Comparison of ENCODE assay signal across 11 cellular contexts in the genomic region with DNA sequence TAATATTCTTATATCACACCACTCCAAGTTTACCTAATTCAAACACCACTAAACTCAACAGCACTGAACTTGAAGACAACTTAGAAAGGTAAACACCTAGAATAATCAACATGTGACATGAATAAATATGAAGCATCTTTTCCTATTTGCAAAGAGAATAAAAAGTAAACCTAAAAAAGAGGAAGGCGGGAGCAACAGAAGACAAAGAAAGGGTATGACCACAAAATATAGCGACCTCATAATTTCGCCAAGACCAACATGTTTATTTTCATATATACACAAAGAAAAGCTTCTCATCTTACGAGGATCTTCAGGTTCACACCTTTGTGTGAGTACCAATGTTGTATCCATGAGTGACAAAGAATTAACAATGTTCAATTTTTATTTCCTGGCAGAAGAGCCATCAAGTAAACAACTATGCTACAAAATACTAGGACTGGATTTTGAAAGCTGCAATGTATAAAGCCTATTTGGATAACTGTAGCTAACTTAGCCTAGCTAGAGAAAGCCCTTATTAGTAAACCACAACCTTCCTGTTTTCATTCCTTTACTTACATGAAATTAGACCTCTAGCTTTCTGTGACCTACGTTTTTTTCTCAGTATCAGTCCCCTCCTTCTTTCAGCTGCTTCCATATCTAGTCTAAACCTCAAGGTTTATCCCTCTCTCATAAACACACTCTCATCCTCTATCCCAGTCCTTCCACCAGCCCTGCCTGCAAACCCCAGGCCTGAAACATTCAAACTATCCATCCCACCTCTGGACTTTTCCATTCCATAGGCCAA. TPM values are rescaled to one million over a fixed set of nuclear protein-coding genes. Genes with fewer than 3 reads are reported as not detected.
DNase-seq lines count a peak whose midpoint lies in the region; ATAC-seq, FAIRE-seq and TF ChIP-seq lines count a peak whose summit lies in the region.
"Had no signal": no experiment of that assay in that cellular context is flagged by ENCODE, and none has a peak within 500 bp of the region (broad histone marks: within the 10 kb centered on the region; RNA-seq: fewer than 3 reads in every experiment).

No MANE protein-coding gene starts in this region.

- TF ChIP-seq CTCF in GM12878 (IDR thresholded peaks at IDR 0.05 in 2 of 3, conservative IDR thresholded peaks at IDR 0.05 in 1 of 3; ENCODE audit: control insufficient read depth in 2 of 3, extremely low read depth in 1 of 3, insufficient read depth in 1 of 3, low read depth in 3 of 3, low read length in 3 of 3) (no peak), osteocyte (IDR thresholded peaks at IDR 0.05) (no peak)

- H3K27me3 Mint-ChIP-seq in CD8-positive, alpha-beta memory T cell: no peaks in the 10 kb centered on the region
- no peaks in the 10 kb centered on the region for H3K27me3 Mint-ChIP-seq in activated CD4-positive, alpha-beta memory T cell treated with anti-CD3 and anti-CD28 coated beads for 36 hours
- no peaks in the 10 kb centered on the region for H3K27me3 Mint-ChIP-seq in osteocyte (ENCODE audit: unreplicated experiment)

- CTCF ChIA-PET in CD8-positive, alpha-beta memory T cell (lab: Charles Lee): interaction anchor here (0.7 to 1.6 kb wide), 3 partner anchors 19 to 31 kb away, joined by 3 to 6 read pairs (median 3); a partner anchor contains a TSS
- CTCF ChIA-PET in GM12878 (lab: Yijun Ruan, JAX): interaction anchor here (0.6 to 2.0 kb wide), 10 partner anchors 9 to 33 kb away, joined by 3 to 6 read pairs (median 4); a partner anchor contains a TSS
- CTCF ChIA-PET in activated CD4-positive, alpha-beta memory T cell treated with anti-CD3 and anti-CD28 coated beads for 36 hours (lab: Charles Lee): interaction anchor here (0.6 to 0.9 kb wide), 2 partner anchors 8 to 1045 kb away, joined by 3 read pairs; no protein-coding TSS in a partner anchor

- no peak for TF ChIP-seq RAD21 in GM12878 (IDR thresholded peaks at IDR 0.05; ENCODE audit: insufficient read depth, low read depth, low read length)

- POLR2A ChIA-PET in CD8-positive, alpha-beta memory T cell (lab: Charles Lee): interaction anchor here (0.6 to 2.8 kb wide), 4 partner anchors 12 to 31 kb away, joined by 3 to 19 read pairs (median 6); a partner anchor contains a TSS
- POLR2A ChIA-PET in GM12878 (lab: Charles Lee): interaction anchor here (0.7 to 2.8 kb wide), 5 partner anchors 10 to 27 kb away, joined by 3 to 20 read pairs (median 4); a partner anchor contains a TSS
- POLR2A ChIA-PET in activated CD4-positive, alpha-beta memory T cell treated with anti-CD3 and anti-CD28 coated beads for 36 hours (lab: Charles Lee): no interaction called here

- H3K9me3 Mint-ChIP-seq in CD8-positive, alpha-beta memory T cell: no peaks in the 10 kb centered on the region
- H3K9me3 Mint-ChIP-seq in activated CD4-positive, alpha-beta memory T cell treated with anti-CD3 and anti-CD28 coated beads for 36 hours: peaks cover 4% of the 10 kb centered on the region
- peaks cover 4% of the 10 kb centered on the region for H3K9me3 Mint-ChIP-seq in osteocyte (ENCODE audit: unreplicated experiment)

- BruUV-seq in GM12878 (replicated peaks; lab: Mats Ljungman, UMichigan): no TSS peak

- H3K4me1 ChIP-seq in CD8-positive, alpha-beta memory T cell (ENCODE audit: insufficient read depth, low read length): peaks cover 74% of the 10 kb centered on the region
- peaks cover 36% of the 10 kb centered on the region for H3K4me1 ChIP-seq in GM12878 (ENCODE audit: control insufficient read depth, insufficient read depth, low read length)

- no peak overlapping the region for H3K27ac Mint-ChIP-seq in CD8-positive, alpha-beta memory T cell
- H3K27ac Mint-ChIP-seq in activated CD4-positive, alpha-beta memory T cell treated with anti-CD3 and anti-CD28 coated beads for 36 hours: no peak overlapping the region
- H3K27ac Mint-ChIP-seq in osteocyte (ENCODE audit: unreplicated experiment): no peak overlapping the region

- H3K27ac ChIP-seq in CD8-positive, alpha-beta memory T cell (ENCODE audit: low read depth, low read length): peak overlapping the region; percentile 12
- peak overlapping the region; percentile 51; the same call in 1 of the 2 replicates for H3K27ac ChIP-seq in GM12878 (ENCODE audit: control insufficient read depth, insufficient read depth)
- H3K27ac ChIP-seq: parathyroid adenoma had no signal

- peaks cover 10 to 25% (median 23%) of the 10 kb centered on the region in 3 donors for H3K4me1 Mint-ChIP-seq in CD8-positive, alpha-beta memory T cell
- peaks cover 18% of the 10 kb centered on the region for H3K4me1 Mint-ChIP-seq in activated CD4-positive, alpha-beta memory T cell treated with anti-CD3 and anti-CD28 coated beads for 36 hours (ENCODE audit: low read depth)
- H3K4me1 Mint-ChIP-seq in osteocyte (ENCODE audit: unreplicated experiment): peaks cover 16% of the 10 kb centered on the region

- H3K9me3 ChIP-seq in CD8-positive, alpha-beta memory T cell (ENCODE audit: low read length): no peaks in the 10 kb centered on the region
- H3K9me3 ChIP-seq in GM12878 (replicated peaks; ENCODE audit: control insufficient read depth, insufficient read depth, low read length): no peaks in the 10 kb centered on the region

- peak; percentile 62 for FAIRE-seq in GM12878 (lab: Jason Lieb, UNC)
- FAIRE-seq: kidney, TTC549 had no signal

- no peaks in the 10 kb centered on the region for H3K27me3 ChIP-seq in CD8-positive, alpha-beta memory T cell (ENCODE audit: insufficient read depth, low read length, poor library complexity, severe bottlenecking)
- H3K27me3 ChIP-seq in GM12878 (replicated peaks in 1 of 2; ENCODE audit: control insufficient read depth in 2 of 2, insufficient read depth in 2 of 2, low read length in 1 of 2): no peaks in the 10 kb centered on the region

- SMC1A ChIA-PET in GM12878 (lab: Charles Lee; ENCODE audit: uncharacterized antibody, unreplicated experiment): interaction anchor here (0.7 to 2.6 kb wide), 12 partner anchors 10 to 82 kb away, joined by 3 to 15 read pairs (median 5); a partner anchor contains a TSS

- RAD21 ChIA-PET in GM12878 (lab: Charles Lee; ENCODE audit: unreplicated experiment): interaction anchor here (0.8 to 2.1 kb wide), 7 partner anchors 11 to 55 kb away, joined by 3 to 20 read pairs (median 5); a partner anchor contains a TSS

- WGBS in GM12878 (ENCODE audit: insufficient coverage, insufficient replicate concordance, low lambda C conversion rate, missing lambda C conversion rate): 23% methylated on average over 5 of the region's 5 CpGs

- H3K36me3 Mint-ChIP-seq in CD8-positive, alpha-beta memory T cell: peaks cover 11 to 22% (median 11%) of the 10 kb centered on the region in 3 donors
- peaks cover 15% of the 10 kb centered on the region for H3K36me3 Mint-ChIP-seq in activated CD4-positive, alpha-beta memory T cell treated with anti-CD3 and anti-CD28 coated beads for 36 hours
- H3K36me3 Mint-ChIP-seq in osteocyte (ENCODE audit: unreplicated experiment): peaks cover 15% of the 10 kb centered on the region

- H3K79me2 ChIP-seq in GM12878 (ENCODE audit: control insufficient read depth, insufficient read depth, low read length): peaks cover 56% of the 10 kb centered on the region

- peaks cover 10% of the 10 kb centered on the region for H3K36me3 ChIP-seq in CD8-positive, alpha-beta memory T cell (ENCODE audit: insufficient read depth, low read length)
- peaks cover 0 to 9% of the 10 kb centered on the region in 2 experiments; a peak in 2 of 4 replicates for H3K36me3 ChIP-seq in GM12878 (ENCODE audit: control insufficient read depth in 2 of 2, insufficient read depth in 2 of 2, low read length in 1 of 2)

- H4K20me1 ChIP-seq in GM12878 (ENCODE audit: control insufficient read depth, insufficient read depth): no peaks in the 10 kb centered on the region

- peak overlapping the region; percentile 16 for H3K4me3 ChIP-seq in CD8-positive, alpha-beta memory T cell (ENCODE audit: low read length)
- peak overlapping the region; percentile 28; the same call in 1 of the 2 replicates for H3K4me3 ChIP-seq in GM12878

- H3K9ac ChIP-seq in GM12878 (ENCODE audit: control insufficient read depth, insufficient read depth, low read length): no peak overlapping the region
- H3K9ac ChIP-seq: parathyroid adenoma had no signal

- H3K4me3 Mint-ChIP-seq in CD8-positive, alpha-beta memory T cell: no peak overlapping the region
- no peak overlapping the region for H3K4me3 Mint-ChIP-seq in activated CD4-positive, alpha-beta memory T cell treated with anti-CD3 and anti-CD28 coated beads for 36 hours
- H3K4me3 Mint-ChIP-seq in osteocyte (ENCODE audit: unreplicated experiment): no peak overlapping the region

- no peak for TF ChIP-seq EP300 in GM12878 (IDR thresholded peaks at IDR 0.05; ENCODE audit: borderline replicate concordance in 1 of 2, control insufficient read depth in 1 of 2, low read depth in 2 of 2, low read length in 2 of 2)

- in situ Hi-C loops in GM12878 (cut with MboI): no loop called here

- intact Hi-C loops in GM12878 (cut with micrococcal nuclease; ENCODE audit: unreplicated experiment): no loop called here
- intact Hi-C loops in activated CD4-positive, alpha-beta memory T cell treated with anti-CD3 and anti-CD28 coated beads for 36 hours (cut with micrococcal nuclease): loop anchor here (1.0 to 10.0 kb wide), 2 partner anchors 22 to 646 kb away; no protein-coding TSS in a partner anchor

- TF ChIP-seq POLR2A in GM12878 (IDR thresholded peaks at IDR 0.05; ENCODE audit: low read depth, low read length): no peak

- peak in 2 of 5 donors; percentile 9 to 29 for DNase-seq in CD8-positive, alpha-beta memory T cell
- DNase-seq in Kasumi-1 (lab: John Stamatoyannopoulos, UW) (peak; percentile 50 to 66), GM12878 (ENCODE audit: low read depth, low spot score) (no peak), C1 segment of cervical spinal cord (lab: John Stamatoyannopoulos, UW) (no peak), osteocyte (ENCODE audit: extremely low spot score, unreplicated experiment) (no peak)
- DNase-seq in stimulated activated naive CD8-positive, alpha-beta T cell treated with anti-CD3 and anti-CD28 coated beads, Interleukin-15, Interleukin-2, amounts not matched to agents 100 U/mL and 50 U/mL, for 24 hours: no peak
- no peak for DNase-seq in activated CD4-positive, alpha-beta memory T cell treated with anti-CD3 and anti-CD28 coated beads for 36 hours
- DNase-seq: kidney had no signal

- ATAC-seq in GM21390 (IDR thresholded peaks at IDR 0.05; ENCODE audit: unreplicated experiment): peak; percentile 56
- peak; percentile 52 for ATAC-seq in GM12878
- ATAC-seq in stimulated activated naive CD8-positive, alpha-beta T cell treated with anti-CD3 and anti-CD28 coated beads, Interleukin-15, Interleukin-2, amounts not matched to agents 100 U/mL and 50 U/mL, for 24 hours: no peak

- H3K4me2 ChIP-seq in GM12878 (ENCODE audit: control insufficient read depth, insufficient read depth): peak overlapping the region; percentile 74

- no peak overlapping the region for H2AFZ ChIP-seq in GM12878 (ENCODE audit: control insufficient read depth, low read depth, low read length)
- H2AFZ ChIP-seq: parathyroid adenoma had no signal

RNA-seq across cellular contexts. Expression of a gene that starts 21.3 kb away (rescaled TPM):
- total RNA-seq in CD8-positive, alpha-beta memory T cell: 10 to 100 TPM; 17.5 to 17.8 TPM
- 14.5 TPM for polyA plus RNA-seq in CD8-positive, alpha-beta memory T cell
- total RNA-seq in GM12878 (2013; cell fraction: nucleolus; rRNA removed): 83.8 and 83.9 TPM in 2 replicates
- total RNA-seq in GM12878 (2014; rRNA removed) (22.1 and 24.6 TPM in 2 replicates), GM12878 (2014; rRNA removed; fragmentation: Illumina TruSeq; extraction: Trizol) (25.5 and 25.6 TPM in 2 replicates), GM12878 (2021) (20.3 and 26.9 TPM in 2 replicates), osteocyte (25.8 and 30.4 TPM in 2 replicates)
- polyA plus RNA-seq in GM12878 (2011; ENCODE audit: low read depth): 12.2 TPM
- polyA plus RNA-seq in GM12878 (2011; rRNA removed) (26.1 and 42.4 TPM in 2 replicates), GM12878 (2014; fragmentation: Illumina TruSeq; extraction: Trizol) (19.6 and 25.9 TPM in 2 replicates), GM12878 (2014; fragmentation: Nextera tagmentation; extraction: Ambion mirVana) (10 to 100 TPM in 1 of 2 experiments, 1 to 10 TPM in 1; 7.8 to 12.6 TPM), GM12878 (2014; rRNA removed) (19.6 and 22.7 TPM in 2 replicates), GM12878 (2016; fragmentation: Nextera tagmentation; extraction: Ambion mirVana) (10 to 100 TPM; 28.8 to 37.6 TPM)
- 14.3 and 14.5 TPM in 2 replicates for polyA plus RNA-seq in GM12878 (2011; cell fraction: cytosol; rRNA removed)
- polyA plus RNA-seq in GM12878 (2011; cell fraction: nucleus; rRNA removed): 30.9 and 34.2 TPM in 2 replicates
- 14.3 and 15.0 TPM in 2 replicates for polyA plus RNA-seq in GM12878 (2012)
- 24.4 and 30.8 TPM in 2 replicates for polyA minus RNA-seq in GM12878 (2011; rRNA and poly(A)+ RNA removed)
- 7.8 and 10.3 TPM in 2 replicates for polyA minus RNA-seq in GM12878 (2011; cell fraction: cytosol; rRNA and poly(A)+ RNA removed)
- polyA minus RNA-seq in GM12878 (2011; cell fraction: nucleus; rRNA and poly(A)+ RNA removed): 32.9 and 58.7 TPM in 2 replicates
- total RNA-seq in activated CD4-positive, alpha-beta memory T cell treated with anti-CD3 and anti-CD28 coated beads for 36 hours: 10 to 100 TPM; 12.6 to 12.9 TPM

RNA-seq across cellular contexts. Expression of a gene that starts 31.7 kb away (rescaled TPM):
- 10 to 100 TPM; 18.5 to 19.2 TPM for total RNA-seq in CD8-positive, alpha-beta memory T cell
- 44.5 TPM for polyA plus RNA-seq in CD8-positive, alpha-beta memory T cell
- 40.4 and 41.8 TPM in 2 replicates for total RNA-seq in GM12878 (2013; cell fraction: nucleolus; rRNA removed)
- 8.5 and 10.6 TPM in 2 replicates for total RNA-seq in GM12878 (2014; rRNA removed)
- total RNA-seq in GM12878 (2014; rRNA removed; fragmentation: Illumina TruSeq; extraction: Trizol): 12.1 and 12.4 TPM in 2 replicates
- 13.1 and 19.0 TPM in 2 replicates for total RNA-seq in GM12878 (2021)
- polyA plus RNA-seq in GM12878 (2011; ENCODE audit: low read depth): 4.3 TPM
- polyA plus RNA-seq in GM12878 (2011; rRNA removed): 26.8 and 39.6 TPM in 2 replicates
- 11.4 and 12.8 TPM in 2 replicates for polyA plus RNA-seq in GM12878 (2011; cell fraction: cytosol; rRNA removed)
- polyA plus RNA-seq in GM12878 (2011; cell fraction: nucleus; rRNA removed): 13.4 and 22.1 TPM in 2 replicates
- polyA plus RNA-seq in GM12878 (2012): 7.2 and 14.6 TPM in 2 replicates
- polyA plus RNA-seq in GM12878 (2014; fragmentation: Illumina TruSeq; extraction: Trizol): 10.6 and 11.1 TPM in 2 replicates
- polyA plus RNA-seq in GM12878 (2014; fragmentation: Nextera tagmentation; extraction: Ambion mirVana): 10 to 100 TPM in 1 of 2 experiments, 1 to 10 TPM in 1; 2.9 to 10.5 TPM
- polyA plus RNA-seq in GM12878 (2014; rRNA removed): 6.5 and 8.4 TPM in 2 replicates
- 10 to 100 TPM; 12.5 to 13.3 TPM for polyA plus RNA-seq in GM12878 (2016; fragmentation: Nextera tagmentation; extraction: Ambion mirVana)
- polyA minus RNA-seq in GM12878 (2011; rRNA and poly(A)+ RNA removed): 56.2 and 120 TPM in 2 replicates
- 19.8 and 26.3 TPM in 2 replicates for polyA minus RNA-seq in GM12878 (2011; cell fraction: cytosol; rRNA and poly(A)+ RNA removed)
- 16.7 and 22.0 TPM in 2 replicates for polyA minus RNA-seq in GM12878 (2011; cell fraction: nucleus; rRNA and poly(A)+ RNA removed)
- 10 to 100 TPM; 17.5 to 18.5 TPM for total RNA-seq in activated CD4-positive, alpha-beta memory T cell treated with anti-CD3 and anti-CD28 coated beads for 36 hours
- total RNA-seq in osteocyte: 15.2 and 17.0 TPM in 2 replicates

Comparison
In these comparisons a context has a peak if more than half of its experiments do, and no peak if none do; other contexts are left out.
1. DNase-seq: peak in Kasumi-1 (2 of 2); none in GM12878 (single experiment), stimulated activated naive CD8-positive, alpha-beta T cell treated with anti-CD3 and anti-CD28 coated beads, Interleukin-15, Interleukin-2, amounts not matched to agents 100 U/mL and 50 U/mL, for 24 hours (single experiment), C1 segment of cervical spinal cord (0 of 14), activated CD4-positive, alpha-beta memory T cell treated with anti-CD3 and anti-CD28 coated beads for 36 hours (single experiment) and osteocyte (single experiment).